ENCODE assay signal across 36 cellular contexts in genomic region chr6:121635355-121635754, GRCh38.
A peak's percentile ranks its signal among the peaks of the same experiment; 100 is the strongest.
DNase-seq lines count a peak whose midpoint lies in the region; ATAC-seq, FAIRE-seq and TF ChIP-seq lines count a peak whose summit lies in the region.
"Had no signal": no experiment of that assay in that cellular context is flagged by ENCODE, and none has a peak within 500 bp of the region (broad histone marks: within the 10 kb centered on the region; RNA-seq: fewer than 3 reads in every experiment).

No MANE protein-coding gene starts in this region.

- H3K27ac Mint-ChIP-seq in endodermal cell: no peak overlapping the region
- no peak overlapping the region for H3K27ac Mint-ChIP-seq in endothelial cell (ENCODE audit: unreplicated experiment)
- H3K27ac Mint-ChIP-seq in Caco-2 (ENCODE audit: unreplicated experiment): no peak overlapping the region
- H3K27ac Mint-ChIP-seq: B cell; CD14-positive monocyte; CD4-positive, alpha-beta memory T cell; CD4-positive, alpha-beta T cell; CD4-positive, CD25-positive, alpha-beta regulatory T cell; CD8-positive, alpha-beta memory T cell; CD8-positive, alpha-beta T cell had no signal

- H3K4me2 ChIP-seq in HepG2 (ENCODE audit: low read depth, low read length) (no peak overlapping the region), K562 (ENCODE audit: insufficient read depth, low read length) (no peak overlapping the region)
- H3K4me2 ChIP-seq: A549; BLaER1; BLaER1 treated with 17β-estradiol and CSF1 and Interleukin-3, amounts not matched to agents 10 nM and 100 nM had no signal

- no peaks in the 10 kb centered on the region for H3K9me1 ChIP-seq in K562 (ENCODE audit: control insufficient read depth, insufficient read depth, low read length)

- peaks cover 28% of the 10 kb centered on the region for H3K36me3 Mint-ChIP-seq in endodermal cell (ENCODE audit: low read depth)
- H3K36me3 Mint-ChIP-seq in endothelial cell (ENCODE audit: low read depth, unreplicated experiment): peaks cover 20% of the 10 kb centered on the region
- no peaks in the 10 kb centered on the region for H3K36me3 Mint-ChIP-seq in Caco-2 (ENCODE audit: insufficient read depth, unreplicated experiment)
- H3K36me3 Mint-ChIP-seq: CD14-positive monocyte; CD4-positive, alpha-beta memory T cell; CD4-positive, CD25-positive, alpha-beta regulatory T cell; CD8-positive, alpha-beta memory T cell; CD8-positive, alpha-beta T cell had no signal

- no peaks in the 10 kb centered on the region for H3K27me3 ChIP-seq in HepG2 (ENCODE audit: control insufficient read depth in 1 of 2, insufficient read depth in 2 of 2, low read length in 2 of 2)
- no peaks in the 10 kb centered on the region for H3K27me3 ChIP-seq in right lobe of liver
- no peaks in the 10 kb centered on the region for H3K27me3 ChIP-seq in K562 (ENCODE audit: control insufficient read depth in 2 of 2, insufficient read depth in 2 of 2, low read length in 2 of 2)
- no peaks in the 10 kb centered on the region for H3K27me3 ChIP-seq in endodermal cell (ENCODE audit: control insufficient read depth, insufficient read depth, low read length, poor library complexity, severe bottlenecking)
- H3K27me3 ChIP-seq in Caco-2 (replicated peaks; ENCODE audit: control insufficient read depth, insufficient read depth, low read length): no peaks in the 10 kb centered on the region
- H3K27me3 ChIP-seq: BE2C; BLaER1; BLaER1 treated with 17β-estradiol and CSF1 and Interleukin-3, amounts not matched to agents 10 nM and 100 nM had no signal

- BruUV-seq in HepG2 (replicated peaks; lab: Mats Ljungman, UMichigan) (no TSS peak), K562 (replicated peaks; lab: Mats Ljungman, UMichigan) (no TSS peak), Caco-2 (replicated peaks; lab: Mats Ljungman, UMichigan) (no TSS peak)

- H3K36me3 ChIP-seq in HepG2 (replicated peaks in 1 of 2; ENCODE audit: control insufficient read depth in 1 of 2, insufficient read depth in 2 of 2, low read length in 2 of 2) (no peaks in the 10 kb centered on the region), right lobe of liver (no peaks in the 10 kb centered on the region), K562 (ENCODE audit: control insufficient read depth, insufficient read depth, low read length) (no peaks in the 10 kb centered on the region), endodermal cell (ENCODE audit: control insufficient read depth, insufficient read depth, low read length) (no peaks in the 10 kb centered on the region), Caco-2 (ENCODE audit: control insufficient read depth, insufficient read depth, low read length) (no peaks in the 10 kb centered on the region)
- H3K36me3 ChIP-seq: BE2C, BLaER1 had no signal

- in situ Hi-C loops in HepG2 (cut with HindIII; ENCODE audit: extremely low pct_ligation_motif_present, low pct_unique_long_range_greater_than_20kb): no loop called here
- in situ Hi-C loops in K562 (cut with MboI): no loop called here

- H3K4me3 ChIP-seq in HepG2 (replicated peaks in 1 of 3; ENCODE audit: insufficient read depth in 1 of 3, low read depth in 2 of 3, low read length in 3 of 3) (no peak overlapping the region), right lobe of liver (no peak overlapping the region), K562 (no peak overlapping the region), endodermal cell (ENCODE audit: low read length) (peak overlapping the region; percentile 4), Caco-2 (ENCODE audit: low read depth, low read length) (no peak overlapping the region)
- H3K4me3 ChIP-seq: A549; BLaER1; BLaER1 treated with 17β-estradiol and CSF1 and Interleukin-3, amounts not matched to agents 10 nM and 100 nM had no signal

- H3K4me1 ChIP-seq in HepG2 (ENCODE audit: insufficient read depth, low read length) (no peaks in the 10 kb centered on the region), right lobe of liver (no peaks in the 10 kb centered on the region), K562 (replicated peaks in 1 of 2; ENCODE audit: control insufficient read depth in 2 of 2, insufficient read depth in 2 of 2, low read length in 2 of 2) (no peaks in the 10 kb centered on the region), endodermal cell (ENCODE audit: control insufficient read depth, insufficient read depth, low read length) (no peaks in the 10 kb centered on the region), Caco-2 (peaks cover 6% of the 10 kb centered on the region; the same call in 1 of the 2 replicates)
- H3K4me1 ChIP-seq: BE2C; BLaER1; BLaER1 treated with 17β-estradiol and CSF1 and Interleukin-3, amounts not matched to agents 10 nM and 100 nM had no signal

- peaks cover 70% of the 10 kb centered on the region for H3K9me3 Mint-ChIP-seq in endodermal cell
- H3K9me3 Mint-ChIP-seq in endothelial cell (ENCODE audit: unreplicated experiment): peaks cover 24% of the 10 kb centered on the region
- H3K9me3 Mint-ChIP-seq in Caco-2 (ENCODE audit: unreplicated experiment): peaks cover 18% of the 10 kb centered on the region

- no peak for FAIRE-seq in HepG2 (lab: Jason Lieb, UNC)
- no peak for FAIRE-seq in K562 (lab: Jason Lieb, UNC)
- FAIRE-seq: A204.1, A549, D721Med had no signal

- TF ChIP-seq CTCF in HepG2 (CRISPR knock-in tag; IDR thresholded peaks at IDR 0.05): no peak
- TF ChIP-seq CTCF in right lobe of liver (IDR thresholded peaks at IDR 0.05): no peak
- TF ChIP-seq CTCF in K562 (IDR thresholded peaks at IDR 0.05 in 2 of 3, conservative IDR thresholded peaks at IDR 0.05 in 1 of 3; ENCODE audit: insufficient read depth in 2 of 3, low read depth in 1 of 3, low read length in 3 of 3): no peak
- TF ChIP-seq CTCF in endodermal cell (conservative IDR thresholded peaks at IDR 0.05): no peak
- TF ChIP-seq CTCF in endothelial cell (IDR thresholded peaks at IDR 0.05; ENCODE audit: unreplicated experiment): no peak
- TF ChIP-seq CTCF in Caco-2 (IDR thresholded peaks at IDR 0.05; ENCODE audit: insufficient read depth in 1 of 2, low read depth in 1 of 2, low read length in 1 of 2, severe bottlenecking in 1 of 2, unreplicated experiment in 1 of 2): no peak

- intact Hi-C loops in HepG2 (cut with micrococcal nuclease; ENCODE audit: unreplicated experiment) (no loop called here), right lobe of liver (cut with DNase I) (no loop called here), K562 (cut with micrococcal nuclease) (no loop called here), Caco-2 (cut with micrococcal nuclease; ENCODE audit: unreplicated experiment) (no loop called here)

- ATAC-seq in HepG2: no peak
- no peak for ATAC-seq in right lobe of liver
- ATAC-seq in K562: no peak
- no peak for ATAC-seq in GM21786 (IDR thresholded peaks at IDR 0.05; ENCODE audit: unreplicated experiment)
- no peak for ATAC-seq in esophagus mucosa
- ATAC-seq: A549; CD8-positive, alpha-beta T cell had no signal

- H3K9ac ChIP-seq in HepG2 (ENCODE audit: insufficient read depth, low read depth, low read length) (no peak overlapping the region), K562 (ENCODE audit: insufficient read depth in 1 of 2, low read depth in 2 of 2, low read length in 2 of 2) (no peak overlapping the region), endodermal cell (ENCODE audit: extremely low read depth, low read length, poor library complexity, severe bottlenecking) (no peak overlapping the region)
- H3K9ac ChIP-seq: BLaER1; BLaER1 treated with 17β-estradiol and CSF1 and Interleukin-3, amounts not matched to agents 10 nM and 100 nM had no signal

- H3K4me3 Mint-ChIP-seq in endodermal cell (no peak overlapping the region), endothelial cell (ENCODE audit: unreplicated experiment) (peak overlapping the region; percentile 34), Caco-2 (ENCODE audit: unreplicated experiment) (no peak overlapping the region)
- H3K4me3 Mint-ChIP-seq: B cell; CD14-positive monocyte; CD4-positive, alpha-beta memory T cell; CD4-positive, alpha-beta T cell; CD4-positive, CD25-positive, alpha-beta regulatory T cell; CD8-positive, alpha-beta memory T cell; CD8-positive, alpha-beta T cell had no signal

- H4K20me1 ChIP-seq in HepG2 (ENCODE audit: insufficient read depth, low read length) (no peaks in the 10 kb centered on the region), K562 (replicated peaks; ENCODE audit: control insufficient read depth, insufficient read depth, low read length) (no peaks in the 10 kb centered on the region)
- H4K20me1 ChIP-seq: BLaER1; BLaER1 treated with 17β-estradiol and CSF1 and Interleukin-3, amounts not matched to agents 10 nM and 100 nM had no signal

- TF ChIP-seq POLR2A in HepG2 (IDR thresholded peaks at IDR 0.05; ENCODE audit: insufficient read depth in 1 of 2, low read depth in 2 of 2, low read length in 2 of 2) (no peak), right lobe of liver (IDR thresholded peaks at IDR 0.05) (no peak), K562 (conservative IDR thresholded peaks at IDR 0.05) (no peak)

- H3K27ac ChIP-seq in HepG2 (ENCODE audit: extremely low read length, insufficient read depth, low read length): no peak overlapping the region
- H3K27ac ChIP-seq in right lobe of liver: no peak overlapping the region
- H3K27ac ChIP-seq in K562 (ENCODE audit: extremely low read depth, low read depth, low read length): no peak overlapping the region
- H3K27ac ChIP-seq in endodermal cell (ENCODE audit: low read depth, low read length): no peak overlapping the region
- H3K27ac ChIP-seq: 22Rv1; A549; BLaER1; BLaER1 treated with 17β-estradiol and CSF1 and Interleukin-3, amounts not matched to agents 10 nM and 100 nM; C4-2B had no signal

- WGBS in HepG2 (ENCODE audit: low lambda C conversion rate): 3% methylated on average over 2 of the region's 2 CpGs
- 69% methylated on average over 2 of the region's 2 CpGs for WGBS in right lobe of liver (ENCODE audit: insufficient coverage, low coverage, low lambda C conversion rate, missing lambda C conversion rate)
- 0% methylated on average over 2 of the region's 2 CpGs for WGBS in K562 (ENCODE audit: insufficient coverage, low coverage, missing lambda C conversion rate)
- 100% methylated on average over 2 of the region's 2 CpGs; no CpG with 5 or more reads in 1 of the 2 experiments for WGBS in endodermal cell (ENCODE audit: insufficient coverage in 1 of 2, insufficient read length in 1 of 2), 2 experiments

- no peak for DNase-seq in HepG2 (ENCODE audit: low spot score)
- DNase-seq in right lobe of liver: no peak
- no peak for DNase-seq in K562 (ENCODE audit: extremely low read depth in 1 of 4, low spot score in 3 of 4)
- no peak for DNase-seq in endodermal cell
- no peak for DNase-seq in endothelial cell (ENCODE audit: low spot score)
- DNase-seq in Caco-2: no peak
- DNase-seq: 8988T; ACHN; AML-193; BE2C; C1 segment of cervical spinal cord; Calu3; CD4-positive, alpha-beta memory T cell; CD4-positive, alpha-beta T cell; CD4-positive, CD25-positive, alpha-beta regulatory T cell; CD8-positive, alpha-beta memory T cell; CD8-positive, alpha-beta T cell; COR-L47; DMS 273 treated with DMSO at 0.1 percent for 48 hours; DMS153; DMS53; DMS79; DMS79 treated with DMSO at 0.1 percent for 48 hours; DND-41; EL had no signal

- no peaks in the 10 kb centered on the region for H3K4me1 Mint-ChIP-seq in endodermal cell
- H3K4me1 Mint-ChIP-seq in endothelial cell (ENCODE audit: unreplicated experiment): no peaks in the 10 kb centered on the region
- no peaks in the 10 kb centered on the region for H3K4me1 Mint-ChIP-seq in Caco-2 (ENCODE audit: low read depth, unreplicated experiment)
- H3K4me1 Mint-ChIP-seq: B cell; CD14-positive monocyte; CD4-positive, alpha-beta memory T cell; CD4-positive, CD25-positive, alpha-beta regulatory T cell; CD8-positive, alpha-beta memory T cell had no signal

- TF ChIP-seq RAD21 in HepG2 (CRISPR knock-in tag; IDR thresholded peaks at IDR 0.05) (no peak), K562 (CRISPR knock-in tag; conservative IDR thresholded peaks at IDR 0.05 in 1 of 2, IDR thresholded peaks at IDR 0.05 in 1 of 2) (no peak)

- H2AFZ ChIP-seq in HepG2 (ENCODE audit: low read length): no peak overlapping the region
- H2AFZ ChIP-seq in K562 (ENCODE audit: low read depth, low read length): no peak overlapping the region

- H3K9me3 ChIP-seq in HepG2 (ENCODE audit: low read length) (peaks cover 42% of the 10 kb centered on the region), right lobe of liver (no peaks in the 10 kb centered on the region), K562 (replicated peaks; ENCODE audit: control insufficient read depth, insufficient read depth, low read depth, low read length) (no peaks in the 10 kb centered on the region), endodermal cell (ENCODE audit: control insufficient read depth, low read length) (peaks cover 74% of the 10 kb centered on the region), Caco-2 (no peaks in the 10 kb centered on the region)
- H3K9me3 ChIP-seq: BE2C had no signal

- POLR2A ChIA-PET in HepG2 (lab: Yijun Ruan, JAX) (no interaction called here), K562 (lab: Yijun Ruan, JAX) (no interaction called here), Caco-2 (lab: Charles Lee) (no interaction called here)

- H3K79me2 ChIP-seq in HepG2 (ENCODE audit: insufficient read depth, low read length) (no peaks in the 10 kb centered on the region), K562 (ENCODE audit: control insufficient read depth, insufficient read depth, low read length) (no peaks in the 10 kb centered on the region)

- CTCF ChIA-PET in HepG2 (lab: Yijun Ruan, JAX; ENCODE audit: low intra/inter-chr PET ratio, low total read pairs) (no interaction called here), K562 (lab: Yijun Ruan, JAX; ENCODE audit: low intra/inter-chr PET ratio) (no interaction called here), Caco-2 (lab: Charles Lee) (no interaction called here)

- H3K27me3 Mint-ChIP-seq in endodermal cell (ENCODE audit: insufficient read depth): no peaks in the 10 kb centered on the region
- peaks cover 2% of the 10 kb centered on the region for H3K27me3 Mint-ChIP-seq in endothelial cell (ENCODE audit: unreplicated experiment)
- no peaks in the 10 kb centered on the region for H3K27me3 Mint-ChIP-seq in Caco-2 (ENCODE audit: insufficient read depth, unreplicated experiment)
- H3K27me3 Mint-ChIP-seq: B cell; CD4-positive, alpha-beta memory T cell; CD4-positive, alpha-beta T cell; CD8-positive, alpha-beta memory T cell had no signal

- TF ChIP-seq EP300 in HepG2 (IDR thresholded peaks at IDR 0.05; ENCODE audit: low read depth in 2 of 2, low read length in 2 of 2) (no peak), HepG2 (CRISPR knock-in tag; IDR thresholded peaks at IDR 0.05; ENCODE audit: borderline replicate concordance) (no peak), K562 (IDR thresholded peaks at IDR 0.05; ENCODE audit: low read length) (no peak)

Comparison
In these comparisons a context has a peak if more than half of its experiments do, and no peak if none do; other contexts are left out.
1. Of the 241 proteins assayed by ChIP-seq in both HepG2 and K562: peak only in HepG2: none; only in K562: TFE3; in both: RAD51; in neither: 238; mixed calls (peak in some experiments, not most) for 1.